Comparison of ENCODE assay signal across 16 cellular contexts in genomic region chr10:78760463-78761240, GRCh38.
"Had no signal": no experiment of that assay in that cellular context is flagged by ENCODE, and none has a peak within 500 bp of the region (broad histone marks: within the 10 kb centered on the region; RNA-seq: fewer than 3 reads in every experiment).

No MANE protein-coding gene starts in this region.

- H3K36me3 ChIP-seq: suprapubic skin, upper lobe of left lung had no signal

- H3K4me3 Mint-ChIP-seq: activated CD4-positive, alpha-beta memory T cell treated with anti-CD3 and anti-CD28 coated beads, Interleukin-2, amount 10 ng/mL, durations not matched to agents 7 days and 5 days; naive thymus-derived CD8-positive, alpha-beta T cell; stimulated activated naive CD8-positive, alpha-beta T cell treated with anti-CD3 and anti-CD28 coated beads, Interleukin-15, Interleukin-2, amounts not matched to agents 100 ng/mL and 50 ng/mL, for 24 hours; T-cell; WTC11 had no signal

- H3K27ac ChIP-seq: epithelial cell of prostate, suprapubic skin, upper lobe of left lung had no signal

- H3K27ac Mint-ChIP-seq: activated CD4-positive, alpha-beta memory T cell treated with anti-CD3 and anti-CD28 coated beads, Interleukin-2, amount 10 ng/mL, durations not matched to agents 7 days and 5 days; activated T-helper 2 cell treated with anti-CD3 and anti-CD28 coated beads, Interferon-gamma antibody, Interleukin-2, Interleukin-4, amounts not matched to agents 10 μg/mL and 5 μg/mL and 100 μg/mL, durations not matched to agents 14 hours and 24 hours and 36 hours; stimulated activated naive CD8-positive, alpha-beta T cell treated with anti-CD3 and anti-CD28 coated beads, Interleukin-15, Interleukin-2, amounts not matched to agents 100 ng/mL and 50 ng/mL, for 24 hours; T-cell; WTC11 had no signal

- DNase-seq: activated CD4-positive, alpha-beta memory T cell treated with anti-CD3 and anti-CD28 coated beads, Interleukin-2, amount 10 ng/mL, durations not matched to agents 7 days and 5 days; activated CD4-positive, alpha-beta T cell treated with anti-CD3 and anti-CD28 coated beads for 4 hours; activated naive CD4-positive, alpha-beta T cell treated with Interleukin-2 at 50 U/mL for 16 hours; activated T-cell treated with anti-CD3 and anti-CD28 coated beads, Interleukin-2, amount 50 U/mL, for 1 hour; foreskin fibroblast; left cardiac atrium; naive thymus-derived CD8-positive, alpha-beta T cell; SK-N-SH; stimulated activated CD4-positive, alpha-beta T cell treated with anti-CD3 and anti-CD28 coated beads, Interleukin-2, amount 100 ng/mL, for 24 hours; T-cell; upper lobe of left lung had no signal

- H3K4me1 Mint-ChIP-seq: T-cell had no signal

- H3K36me3 Mint-ChIP-seq: naive thymus-derived CD8-positive, alpha-beta T cell; T-cell; WTC11 had no signal

- H3K27me3 ChIP-seq: suprapubic skin, upper lobe of left lung had no signal

- H3K9me3 ChIP-seq: SK-N-SH, suprapubic skin, upper lobe of left lung had no signal

- H3K4me3 ChIP-seq: suprapubic skin, upper lobe of left lung had no signal

- H3K9me3 Mint-ChIP-seq: activated CD4-positive, alpha-beta memory T cell treated with anti-CD3 and anti-CD28 coated beads, Interleukin-2, amount 10 ng/mL, durations not matched to agents 7 days and 5 days; activated T-helper 2 cell treated with anti-CD3 and anti-CD28 coated beads, Interferon-gamma antibody, Interleukin-2, Interleukin-4, amounts not matched to agents 10 μg/mL and 5 μg/mL and 100 μg/mL, durations not matched to agents 14 hours and 24 hours and 36 hours; naive thymus-derived CD8-positive, alpha-beta T cell; stimulated activated naive CD8-positive, alpha-beta T cell treated with anti-CD3 and anti-CD28 coated beads, Interleukin-15, Interleukin-2, amounts not matched to agents 100 ng/mL and 50 ng/mL, for 24 hours; T-cell; WTC11 had no signal
